Comparison of ENCODE assay signal across 1 cellular context in genomic region chr16:84504420-84505248, GRCh38.
TF ChIP-seq lines count a peak whose summit lies in the region.

MEAK7 (minus strand) TSS chr16:84504659; CDS start chr16:84498086, 6,573 bp downstream.

TF ChIP-seq in WTC11, 78 proteins besides CTCF, POLR2A, EP300 and RAD21 (continued from another document):
- no peak for TF ChIP-seq AFF4 (CRISPR knock-in tag; IDR thresholded peaks at IDR 0.05; ENCODE audit: borderline replicate concordance)
- TF ChIP-seq HMGA2 (CRISPR knock-in tag; IDR thresholded peaks at IDR 0.05), result no peak
- no peak for TF ChIP-seq NR3C1 (CRISPR knock-in tag; conservative IDR thresholded peaks at IDR 0.05; ENCODE audit: low read depth)
- TF ChIP-seq E2F5 (CRISPR knock-in tag; IDR thresholded peaks at IDR 0.05), result no peak
